8 cellular contexts compared by ENCODE assay signal in genomic region chr16:71723537-71724319, GRCh38. TPM values are rescaled to one million over a fixed set of nuclear protein-coding genes. Genes with fewer than 3 reads are reported as not detected.
DNase-seq lines count a peak whose midpoint lies in the region; ATAC-seq, FAIRE-seq and TF ChIP-seq lines count a peak whose summit lies in the region.

No MANE protein-coding gene starts in this region.

- intact Hi-C loops in left ventricle myocardium superior (cut with micrococcal nuclease) (no loop called here), psoas muscle (cut with DNase I) (no loop called here)

- no peaks in the 10 kb centered on the region for H3K9me3 Mint-ChIP-seq in GM23338

- H3K36me3 Mint-ChIP-seq in GM23338 (ENCODE audit: low read depth): peaks cover 3% of the 10 kb centered on the region; the same call in 1 of the 3 replicates

- peaks cover 18% of the 10 kb centered on the region for H3K4me1 Mint-ChIP-seq in GM23338

- no peaks in the 10 kb centered on the region for H3K9me3 ChIP-seq in psoas muscle

- H3K4me2 ChIP-seq in GM23338: peak overlapping the region; percentile 85

- H3K9me2 ChIP-seq in GM23338 (ENCODE audit: insufficient read depth): no peaks in the 10 kb centered on the region

- no peak for FAIRE-seq in urothelium cell line (lab: Jason Lieb, UNC)

- H3K27me3 Mint-ChIP-seq in GM23338 (ENCODE audit: insufficient read depth, low read depth, poor library complexity): peaks cover 6% of the 10 kb centered on the region

- H3F3A ChIP-seq in GM23338 (replicated peaks; ENCODE audit: low read depth): peaks cover 7% of the 10 kb centered on the region

- H3K27ac ChIP-seq in GM23338 (ENCODE audit: low read depth) (peak overlapping the region; percentile 67; the same call in 1 of the 2 replicates), adipose tissue (ENCODE audit: low read depth, low read length) (peak overlapping the region; percentile 65), psoas muscle (peak overlapping the region; percentile 85)

- no peak for TF ChIP-seq CTCF in GM23338 (conservative IDR thresholded peaks at IDR 0.05; ENCODE audit: low read depth in 2 of 2)
- TF ChIP-seq CTCF in psoas muscle (IDR thresholded peaks at IDR 0.05): no peak

- H3K4me1 ChIP-seq in GM23338 (ENCODE audit: insufficient read depth) (peaks cover 27% of the 10 kb centered on the region), psoas muscle (peaks cover 15% of the 10 kb centered on the region)

- H3K4me3 ChIP-seq in GM23338: peak overlapping the region; percentile 57
- peak overlapping the region; percentile 84 for H3K4me3 ChIP-seq in psoas muscle

- 1% methylated on average over 41 to 104 of the region's 104 CpGs for WGBS in adipose tissue, 3 donors
- WGBS in psoas muscle, 3 donors: 0 to 1% (median 0%) methylated on average over 28 to 104 of the region's 104 CpGs

- no peak overlapping the region for H3K27ac Mint-ChIP-seq in GM23338

- peaks cover 36% of the 10 kb centered on the region for H3K79me2 ChIP-seq in GM23338 (replicated peaks; ENCODE audit: insufficient read depth)

- H2AFZ ChIP-seq in GM23338: peak overlapping the region; percentile 90

- no peaks in the 10 kb centered on the region for H3K36me3 ChIP-seq in GM23338 (ENCODE audit: insufficient read depth)
- no peaks in the 10 kb centered on the region for H3K36me3 ChIP-seq in psoas muscle (ENCODE audit: insufficient read depth in 1 of 2, low read depth in 1 of 2)

- H3K27me3 ChIP-seq in GM23338 (ENCODE audit: insufficient read depth) (peaks cover 15% of the 10 kb centered on the region), psoas muscle (ENCODE audit: insufficient read depth in 3 of 3, low read length in 2 of 3) (no peaks in the 10 kb centered on the region)

- DNase-seq in GM04504 (ENCODE audit: low read depth): peak; percentile 34
- peak; percentile 85 for DNase-seq in GM23338 (ENCODE audit: low spot score)
- peak; percentile 84 for DNase-seq in LoVo (ENCODE audit: low spot score)
- peak; percentile 75 for DNase-seq in T follicular helper cell (ENCODE audit: low read depth)
- DNase-seq in left ventricle myocardium superior: peak; percentile 89
- peak; percentile 75 to 88 for DNase-seq in psoas muscle
- peak; percentile 91 for DNase-seq in urothelium cell line (ENCODE audit: low spot score)

- H4K20me1 ChIP-seq in GM23338 (replicated peaks; ENCODE audit: insufficient read depth): no peaks in the 10 kb centered on the region; the same call in none of the 2 replicates

- H3K4me3 Mint-ChIP-seq in GM23338: peak overlapping the region; percentile 86

- ATAC-seq in GM23338 (peak; percentile 70), left ventricle myocardium superior (peak; percentile 94), psoas muscle (peak; percentile 89 to 92 (median 91))

TF ChIP-seq in GM23338, 12 proteins besides CTCF, POLR2A, EP300 and RAD21:
- TF ChIP-seq POLR2AphosphoS5 (IDR thresholded peaks at IDR 0.05; ENCODE audit: low read depth) (peak; percentile 30; the same call in 1 of the 2 replicates), ZNF331 (CRISPR knock-in tag; IDR thresholded peaks at IDR 0.05; ENCODE audit: low read depth) (no peak)

RNA-seq across cellular contexts. Expression of gene PHLPP2, which starts 0.8 kb away (rescaled TPM):
- total RNA-seq in GM23338 (2014; rRNA removed; shearing (Covaris generic)): 14.1 and 20.5 TPM in 2 replicates
- polyA plus RNA-seq in GM23338 (2016; fragmentation: Nextera tagmentation; extraction: Ambion mirVana): 3.8 and 4.2 TPM in 2 replicates
- polyA plus RNA-seq in adipose tissue: 1 to 10 TPM; 1.1 to 3.5 (median 1.6) TPM
- 3.4 TPM for total RNA-seq in left ventricle myocardium superior
- 1 to 10 TPM; 3.7 to 5.2 (median 4.3) TPM for total RNA-seq in psoas muscle
- 1 to 10 TPM in 2 of 3 donors, under 1 TPM in 1; 0.96 to 2.9 (median 1.0) TPM for polyA plus RNA-seq in psoas muscle

Comparison
In these comparisons a context has a peak if more than half of its experiments do, and no peak if none do; other contexts are left out.
1. Peak in every context shown above with its lines: DNase-seq, ATAC-seq, H3K4me3 ChIP-seq and H3K27ac ChIP-seq.
2. DNase-seq: peak in every context shown above with its lines; median percentile 91 in urothelium cell line; 89 in left ventricle myocardium superior; 85 in GM23338; 84 in LoVo; 82 in psoas muscle; 75 in T follicular helper cell; 34 in GM04504.